In genomic region chr17:58535431-58535830, GRCh38 we compare ENCODE assay signal across 1 cellular context.
TF ChIP-seq lines count a peak whose summit lies in the region.

No MANE protein-coding gene starts in this region.

TF ChIP-seq in HepG2, 621 proteins besides CTCF, POLR2A, EP300 and RAD21 (continued from another document):
- no peak for TF ChIP-seq TGIF2 (CRISPR knock-in tag; IDR thresholded peaks at IDR 0.05)
- TF ChIP-seq MLXIP (CRISPR knock-in tag; IDR thresholded peaks at IDR 0.05; ENCODE audit: borderline replicate concordance) = no peak
- no peak for TF ChIP-seq MTERF4 (CRISPR knock-in tag; IDR thresholded peaks at IDR 0.05)
- TF ChIP-seq KDM5A (IDR thresholded peaks at IDR 0.05; ENCODE audit: borderline replicate concordance, low read length) = no peak
- TF ChIP-seq ZNF281 (CRISPR knock-in tag; IDR thresholded peaks at IDR 0.05; ENCODE audit: borderline replicate concordance) = no peak
- TF ChIP-seq ZFYVE20 (CRISPR knock-in tag; IDR thresholded peaks at IDR 0.05; ENCODE audit: borderline replicate concordance, low read depth) = no peak
- TF ChIP-seq KLF16 (CRISPR knock-in tag; IDR thresholded peaks at IDR 0.05) = 0 out of 4 replicates have a peak, but pooled peaks of 1 of the 2 experiments have one; percentile 14
- TF ChIP-seq NFIC (IDR thresholded peaks at IDR 0.05; ENCODE audit: low read length) = no peak
- TF ChIP-seq MED13 (CRISPR knock-in tag; IDR thresholded peaks at IDR 0.05) = no peak
- no peak for TF ChIP-seq ZNF580 (CRISPR knock-in tag; IDR thresholded peaks at IDR 0.05; ENCODE audit: borderline replicate concordance, low read depth)
- no peak for TF ChIP-seq MZF1 (CRISPR knock-in tag; IDR thresholded peaks at IDR 0.05; ENCODE audit: borderline replicate concordance)
- no peak for TF ChIP-seq ZNF678 (CRISPR knock-in tag; IDR thresholded peaks at IDR 0.05)
- no peak for TF ChIP-seq MAZ (IDR thresholded peaks at IDR 0.05; ENCODE audit: borderline replicate concordance, low read depth, low read length)
- TF ChIP-seq MAZ (CRISPR knock-in tag; IDR thresholded peaks at IDR 0.05; ENCODE audit: low read depth) = no peak
- no peak for TF ChIP-seq ZNF75D (CRISPR knock-in tag; IDR thresholded peaks at IDR 0.05; ENCODE audit: borderline replicate concordance)
- no peak for TF ChIP-seq ATF7-NPFF (CRISPR knock-in tag; IDR thresholded peaks at IDR 0.05; ENCODE audit: low read depth)
- TF ChIP-seq ZNF720 (CRISPR knock-in tag; IDR thresholded peaks at IDR 0.05) = no peak
- no peak for TF ChIP-seq THAP9 (CRISPR knock-in tag; IDR thresholded peaks at IDR 0.05; ENCODE audit: borderline replicate concordance)
- TF ChIP-seq GTF2F1 (IDR thresholded peaks at IDR 0.05; ENCODE audit: low read length) = no peak
- TF ChIP-seq RXRB (CRISPR knock-in tag; IDR thresholded peaks at IDR 0.05; ENCODE audit: borderline replicate concordance) = peak; percentile 18; the same call in 1 of the 2 replicates
- peak; percentile 90 for TF ChIP-seq NFE2L2 (IDR thresholded peaks at IDR 0.05; ENCODE audit: low read length)
- TF ChIP-seq CREBL2 (CRISPR knock-in tag; IDR thresholded peaks at IDR 0.05; ENCODE audit: borderline replicate concordance) = no peak
- no peak for TF ChIP-seq ZKSCAN8 (CRISPR knock-in tag; IDR thresholded peaks at IDR 0.05; ENCODE audit: borderline replicate concordance)
- no peak for TF ChIP-seq KLF6 (CRISPR knock-in tag; IDR thresholded peaks at IDR 0.05)
- TF ChIP-seq SMYD3 (CRISPR knock-in tag; IDR thresholded peaks at IDR 0.05) = no peak
- no peak for TF ChIP-seq ZNF547 (CRISPR knock-in tag; IDR thresholded peaks at IDR 0.05)
- TF ChIP-seq ZBTB38 (CRISPR knock-in tag; IDR thresholded peaks at IDR 0.05) = no peak
- peak; percentile 78 for TF ChIP-seq GATAD2A (CRISPR knock-in tag; IDR thresholded peaks at IDR 0.05)
- no peak for TF ChIP-seq ZSCAN29 (CRISPR knock-in tag; conservative IDR thresholded peaks at IDR 0.05)
- TF ChIP-seq ARID5B (CRISPR knock-in tag; IDR thresholded peaks at IDR 0.05) = peak; percentile 78
- no peak for TF ChIP-seq ZNF652 (CRISPR knock-in tag; IDR thresholded peaks at IDR 0.05; ENCODE audit: borderline replicate concordance, low read depth)
- TF ChIP-seq THAP8 (CRISPR knock-in tag; IDR thresholded peaks at IDR 0.05; ENCODE audit: borderline replicate concordance) = no peak
- no peak for TF ChIP-seq ZNF614 (CRISPR knock-in tag; IDR thresholded peaks at IDR 0.05; ENCODE audit: borderline replicate concordance)
- TF ChIP-seq TOPORS (CRISPR knock-in tag; IDR thresholded peaks at IDR 0.05) = no peak
- TF ChIP-seq DNMT3B (CRISPR knock-in tag; conservative IDR thresholded peaks at IDR 0.05) = no peak
- peak; percentile 44; the same call in 1 of the 2 replicates for TF ChIP-seq NCOR1 (IDR thresholded peaks at IDR 0.05; ENCODE audit: borderline replicate concordance, low read length)
- no peak for TF ChIP-seq TCF7L2 (IDR thresholded peaks at IDR 0.05; ENCODE audit: low read depth, low read length)
- TF ChIP-seq SIX1 (CRISPR knock-in tag; IDR thresholded peaks at IDR 0.05; ENCODE audit: borderline replicate concordance) = no peak
- no peak for TF ChIP-seq NPAS2 (CRISPR knock-in tag; IDR thresholded peaks at IDR 0.05; ENCODE audit: borderline replicate concordance)
